Comparison of ENCODE assay signal across 31 cellular contexts in the genomic region with DNA sequence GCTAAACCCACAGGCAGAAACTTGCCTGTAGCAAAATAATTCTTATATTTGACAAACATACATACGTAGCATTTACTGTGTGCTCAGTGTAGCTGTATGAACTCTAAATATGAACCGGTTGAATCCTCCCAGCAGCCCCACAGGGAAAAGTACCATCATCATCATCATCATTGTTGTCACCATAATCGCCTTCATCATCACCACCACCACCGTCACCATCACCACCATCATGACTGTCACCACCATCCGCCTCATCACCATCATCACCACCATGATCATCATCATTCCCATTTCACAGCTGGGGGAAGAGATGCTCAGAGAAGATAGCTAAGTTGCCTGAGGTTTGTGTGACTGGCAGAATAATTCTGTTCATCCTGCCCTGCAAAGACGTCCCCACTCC.
"Had no signal": no experiment of that assay in that cellular context is flagged by ENCODE, and none has a peak within 500 bp of the region (broad histone marks: within the 10 kb centered on the region; RNA-seq: fewer than 3 reads in every experiment).

No MANE protein-coding gene starts in this region.

- H3K4me2 ChIP-seq: hepatocyte, neural progenitor cell had no signal

- H3K79me2 ChIP-seq: hepatocyte had no signal

- H3K9me3 ChIP-seq: heart right ventricle, left ventricle myocardium inferior, neutrophil, ovary, sigmoid colon, spleen, tibial nerve, upper lobe of left lung had no signal

- FAIRE-seq: small intestine had no signal

- H3K27ac ChIP-seq: heart right ventricle, hepatocyte, left ventricle myocardium inferior, neural progenitor cell, neutrophil, ovary, sigmoid colon, spleen, tibial nerve, upper lobe of left lung had no signal

- H3K4me1 ChIP-seq: left ventricle myocardium inferior, neural progenitor cell, sigmoid colon had no signal

- ATAC-seq: heart right ventricle; natural killer cell; right cardiac atrium; stimulated activated memory B cell treated with anti-CD40 and anti-IgM and Interleukin-4, amounts not matched to agents 10 μg/mL and 1 μg/mL and 100 μg/mL, for 72 hours; stimulated activated naive CD8-positive, alpha-beta T cell treated with anti-CD3 and anti-CD28 coated beads, Interleukin-15, amount 100 ng/mL, for 72 hours had no signal

- DNase-seq: heart right ventricle; islet precursor cell; kidney glomerular epithelial cell; left colon; left ventricle myocardium inferior; mesendoderm; naive B cell; natural killer cell; nephron progenitor cell; occipital lobe; ovary; right cardiac atrium; sigmoid colon; small intestine; stimulated activated CD4-positive, alpha-beta T cell treated with anti-CD3 and anti-CD28 coated beads, Interleukin-1b, Interleukin-23, amount 100 ng/mL, for 48 hours; stimulated activated CD4-positive, alpha-beta T cell treated with anti-CD3 and anti-CD28 coated beads, Interleukin-2, amount 100 ng/mL, for 48 hours; stimulated activated CD4-positive, alpha-beta T cell treated with anti-CD3 and anti-CD28 coated beads, Interleukin-4, amount 100 ng/mL, for 4 hours; stimulated activated CD8-positive, alpha-beta memory T cell treated with anti-CD3 and anti-CD28 coated beads, Interleukin-4, amount 100 ng/mL, for 48 hours; stimulated activated naive CD4-positive, alpha-beta T cell treated with Interleukin-2 at 50 U/mL for 16 hours; stimulated activated naive CD8-positive, alpha-beta T cell treated with anti-CD3 and anti-CD28 coated beads, Interleukin-15, amount 100 ng/mL, for 72 hours; substantia nigra; upper lobe of left lung had no signal

- H3K9ac ChIP-seq: neural progenitor cell had no signal

- H3K36me3 ChIP-seq: heart right ventricle, left ventricle myocardium inferior, neural progenitor cell, neutrophil, ovary, sigmoid colon, spleen, tibial nerve, upper lobe of left lung had no signal

- H3K27ac Mint-ChIP-seq: mesothelial cell of epicardium; natural killer cell; nephron progenitor cell; progenitor cell of endocrine pancreas; stimulated activated memory B cell treated with anti-CD40 and anti-IgM and Interleukin-4, amounts not matched to agents 10 μg/mL and 1 μg/mL and 100 μg/mL, for 72 hours; stimulated activated naive CD8-positive, alpha-beta T cell treated with anti-CD3 and anti-CD28 coated beads, Interleukin-15, amount 100 ng/mL, for 72 hours had no signal

- H3K27me3 Mint-ChIP-seq: naive B cell; stimulated activated memory B cell treated with anti-CD40 and anti-IgM and Interleukin-4, amounts not matched to agents 10 μg/mL and 1 μg/mL and 100 μg/mL, for 72 hours had no signal

- H3K4me3 ChIP-seq: heart right ventricle, hepatocyte, left ventricle myocardium inferior, lung, neural progenitor cell, ovary, sigmoid colon, spleen, tibial nerve, upper lobe of left lung had no signal

- H3K4me3 Mint-ChIP-seq: mesothelial cell of epicardium; natural killer cell; nephron progenitor cell; neural progenitor cell; stimulated activated memory B cell treated with anti-CD40 and anti-IgM and Interleukin-4, amounts not matched to agents 10 μg/mL and 1 μg/mL and 100 μg/mL, for 72 hours; stimulated activated naive CD8-positive, alpha-beta T cell treated with anti-CD3 and anti-CD28 coated beads, Interleukin-15, amount 100 ng/mL, for 72 hours had no signal

- H3K27me3 ChIP-seq: hepatocyte, neural progenitor cell, ovary, tibial nerve, upper lobe of left lung had no signal

- H3K9me3 Mint-ChIP-seq: mesothelial cell of epicardium; naive B cell; natural killer cell; nephron progenitor cell; neural progenitor cell; stimulated activated memory B cell treated with anti-CD40 and anti-IgM and Interleukin-4, amounts not matched to agents 10 μg/mL and 1 μg/mL and 100 μg/mL, for 72 hours; stimulated activated naive CD8-positive, alpha-beta T cell treated with anti-CD3 and anti-CD28 coated beads, Interleukin-15, amount 100 ng/mL, for 72 hours had no signal

- H3K36me3 Mint-ChIP-seq: mesothelial cell of epicardium; naive B cell; natural killer cell; neural progenitor cell; stimulated activated memory B cell treated with anti-CD40 and anti-IgM and Interleukin-4, amounts not matched to agents 10 μg/mL and 1 μg/mL and 100 μg/mL, for 72 hours had no signal

- H2AFZ ChIP-seq: hepatocyte, neural progenitor cell had no signal
